10 cellular contexts compared by ENCODE assay signal in genomic region chr2:101185656-101186055, GRCh38.
"Had no signal": no experiment of that assay in that cellular context is flagged by ENCODE, and none has a peak within 500 bp of the region (broad histone marks: within the 10 kb centered on the region; RNA-seq: fewer than 3 reads in every experiment).

No MANE protein-coding gene starts in this region.

- H3K27me3 ChIP-seq: colonic mucosa, hepatocyte, right atrium auricular region, tibial nerve had no signal

- H3K27ac ChIP-seq: colonic mucosa, hepatocyte, right atrium auricular region, tibial nerve had no signal

- H3K27me3 Mint-ChIP-seq: activated CD4-positive, alpha-beta T cell treated with anti-CD3 and anti-CD28 coated beads, Interleukin-2, amount 10 ng/mL, durations not matched to agents 24 days and 14 days had no signal

- H3K9me3 ChIP-seq: colonic mucosa, right atrium auricular region had no signal

- H3K4me1 ChIP-seq: colonic mucosa, right atrium auricular region, tibial nerve had no signal

- H3K27ac Mint-ChIP-seq: activated CD4-positive, alpha-beta T cell treated with anti-CD3 and anti-CD28 coated beads, Interleukin-2, amount 10 ng/mL, durations not matched to agents 24 days and 14 days; stimulated activated effector memory CD8-positive, alpha-beta T cell treated with anti-CD3 and anti-CD28 coated beads, Interleukin-12 subunit alpha, Interleukin-12 subunit beta, amount 100 ng/mL, for 72 hours had no signal

- H3K4me3 ChIP-seq: colonic mucosa, hepatocyte, right atrium auricular region, smooth muscle cell, tibial nerve had no signal

- ATAC-seq: stimulated activated effector memory CD8-positive, alpha-beta T cell treated with anti-CD3 and anti-CD28 coated beads, Interleukin-12 subunit alpha, Interleukin-12 subunit beta, amount 100 ng/mL, for 72 hours had no signal

- H3K36me3 ChIP-seq: colonic mucosa, right atrium auricular region, tibial nerve had no signal

- H3K4me1 Mint-ChIP-seq: activated CD4-positive, alpha-beta T cell treated with anti-CD3 and anti-CD28 coated beads, Interleukin-2, amount 10 ng/mL, durations not matched to agents 24 days and 14 days; stimulated activated effector memory CD8-positive, alpha-beta T cell treated with anti-CD3 and anti-CD28 coated beads, Interleukin-12 subunit alpha, Interleukin-12 subunit beta, amount 100 ng/mL, for 72 hours had no signal

- DNase-seq: activated CD4-positive, alpha-beta T cell treated with anti-CD3 and anti-CD28 coated beads, Interleukin-2, amount 10 ng/mL, durations not matched to agents 24 days and 14 days; activated naive CD4-positive, alpha-beta T cell treated with anti-CD3 and anti-CD28 coated beads for 36 hours; colonic mucosa; effector CD4-positive, alpha-beta T cell; T1000 had no signal

- H3K4me3 Mint-ChIP-seq: activated CD4-positive, alpha-beta T cell treated with anti-CD3 and anti-CD28 coated beads, Interleukin-2, amount 10 ng/mL, durations not matched to agents 24 days and 14 days; activated naive CD4-positive, alpha-beta T cell treated with anti-CD3 and anti-CD28 coated beads for 36 hours; stimulated activated effector memory CD8-positive, alpha-beta T cell treated with anti-CD3 and anti-CD28 coated beads, Interleukin-12 subunit alpha, Interleukin-12 subunit beta, amount 100 ng/mL, for 72 hours had no signal
